In genomic region chr5:3382151-3382550, GRCh38 we compare ENCODE assay signal across 22 cellular contexts.
DNase-seq lines count a peak whose midpoint lies in the region; TF ChIP-seq lines count a peak whose summit lies in the region.
"Had no signal": no experiment of that assay in that cellular context is flagged by ENCODE, and none has a peak within 500 bp of the region (broad histone marks: within the 10 kb centered on the region; RNA-seq: fewer than 3 reads in every experiment).

No MANE protein-coding gene starts in this region.

- H3F3A ChIP-seq in neural progenitor cell (ENCODE audit: low read depth) = no peaks in the 10 kb centered on the region

- H3K27ac Mint-ChIP-seq in neural progenitor cell = no peak overlapping the region

- H2AFZ ChIP-seq in neural progenitor cell (replicated peaks) (no peak overlapping the region), neuronal stem cell (ENCODE audit: low read length) (no peak overlapping the region)
- H2AFZ ChIP-seq: GM23248 had no signal

- no peak overlapping the region for H3K18ac ChIP-seq in neuronal stem cell (ENCODE audit: low read length)

- H3K36me3 Mint-ChIP-seq in neural progenitor cell = no peaks in the 10 kb centered on the region
- H3K36me3 Mint-ChIP-seq: CD4-positive, CD25-positive, alpha-beta regulatory T cell; CD8-positive, alpha-beta memory T cell had no signal

- no peak overlapping the region for H3K23ac ChIP-seq in neuronal stem cell (ENCODE audit: low read depth, low read length, poor library complexity)

- H4K91ac ChIP-seq in neuronal stem cell (ENCODE audit: low read depth, low read length, poor library complexity) = no peak overlapping the region

- WGBS in neuronal stem cell (ENCODE audit: extremely low coverage in 2 of 2, insufficient read length in 2 of 2, insufficient replicate concordance in 1 of 2), 2 donors = no CpG with 5 or more reads among the region's 10 CpGs

- H3K9me3 Mint-ChIP-seq in neural progenitor cell = peaks cover 2% of the 10 kb centered on the region

- H2BK5ac ChIP-seq in neuronal stem cell (ENCODE audit: low read length) = no peak overlapping the region

- H3K79me1 ChIP-seq in neuronal stem cell (ENCODE audit: low read depth, low read length) = no peaks in the 10 kb centered on the region

- TF ChIP-seq CTCF in coronary artery (IDR thresholded peaks at IDR 0.05) (no peak), neural progenitor cell (IDR thresholded peaks at IDR 0.05) (no peak)

- H3K4me2 ChIP-seq in BLaER1 (peak overlapping the region; percentile 53), neural progenitor cell (no peak overlapping the region), neuronal stem cell (ENCODE audit: insufficient read depth, low read length, poor library complexity, severe bottlenecking) (no peak overlapping the region)
- H3K4me2 ChIP-seq: A549 had no signal

- H3K9ac ChIP-seq in BLaER1 (no peak overlapping the region), neural progenitor cell (no peak overlapping the region), neuronal stem cell (ENCODE audit: low read depth, low read length, poor library complexity) (no peak overlapping the region)
- H3K9ac ChIP-seq: GM23248 had no signal

- no peak overlapping the region for H3K4ac ChIP-seq in neuronal stem cell (ENCODE audit: low read length)

- peaks cover 7% of the 10 kb centered on the region for H3K4me1 Mint-ChIP-seq in neural progenitor cell
- H3K4me1 Mint-ChIP-seq: CD4-positive, CD25-positive, alpha-beta regulatory T cell; CD8-positive, alpha-beta memory T cell had no signal

- H3K4me3 Mint-ChIP-seq in neural progenitor cell = no peak overlapping the region
- H3K4me3 Mint-ChIP-seq: CD4-positive, CD25-positive, alpha-beta regulatory T cell; CD8-positive, alpha-beta memory T cell had no signal

- H2BK15ac ChIP-seq in neuronal stem cell (ENCODE audit: low read length) = no peak overlapping the region

- H3K27me3 Mint-ChIP-seq in neural progenitor cell (ENCODE audit: insufficient read depth, low read depth) = peaks cover 15% of the 10 kb centered on the region
- H3K27me3 Mint-ChIP-seq: CD4-positive, CD25-positive, alpha-beta regulatory T cell; CD8-positive, alpha-beta memory T cell had no signal

- H3K36me3 ChIP-seq in BLaER1 = no peaks in the 10 kb centered on the region
- no peaks in the 10 kb centered on the region for H3K36me3 ChIP-seq in neural progenitor cell
- no peaks in the 10 kb centered on the region for H3K36me3 ChIP-seq in neuronal stem cell (replicated peaks in 1 of 2; ENCODE audit: control insufficient read depth in 2 of 2, insufficient read depth in 2 of 2, low read length in 2 of 2)
- H3K36me3 ChIP-seq: BE2C had no signal

- H3K27ac ChIP-seq in BLaER1 = no peak overlapping the region
- no peak overlapping the region for H3K27ac ChIP-seq in coronary artery
- no peak overlapping the region for H3K27ac ChIP-seq in neural progenitor cell
- H3K27ac ChIP-seq in neuronal stem cell (replicated peaks; ENCODE audit: low read length) = no peak overlapping the region
- H3K27ac ChIP-seq: A549, C4-2B, GM23248 had no signal

- no peak overlapping the region for H2BK120ac ChIP-seq in neuronal stem cell (ENCODE audit: low read depth, low read length)

- no peaks in the 10 kb centered on the region for H4K20me1 ChIP-seq in BLaER1
- no peaks in the 10 kb centered on the region for H4K20me1 ChIP-seq in neural progenitor cell (ENCODE audit: low read depth)

- H3K4me3 ChIP-seq in BLaER1 (no peak overlapping the region), coronary artery (no peak overlapping the region), neural progenitor cell (no peak overlapping the region), neuronal stem cell (ENCODE audit: low read length in 2 of 2) (no peak overlapping the region)
- H3K4me3 ChIP-seq: A549, GM12878, GM23248 had no signal

- no peak overlapping the region for H2BK12ac ChIP-seq in neuronal stem cell (ENCODE audit: low read length)

- H3K79me2 ChIP-seq in neural progenitor cell (ENCODE audit: low read depth) = no peaks in the 10 kb centered on the region

- no peak overlapping the region for H3K14ac ChIP-seq in neuronal stem cell (ENCODE audit: low read length)

- H4K8ac ChIP-seq in neuronal stem cell (ENCODE audit: low read depth, low read length) = no peak overlapping the region

- H3K9me3 ChIP-seq in BLaER1 (no peaks in the 10 kb centered on the region), neural progenitor cell (ENCODE audit: low read depth) (no peaks in the 10 kb centered on the region), neuronal stem cell (replicated peaks in 1 of 2; ENCODE audit: control insufficient read depth in 2 of 2, insufficient read depth in 1 of 2, low read depth in 1 of 2, low read length in 2 of 2) (no peaks in the 10 kb centered on the region)
- H3K9me3 ChIP-seq: A549, BE2C had no signal

- H3K27me3 ChIP-seq in BLaER1 = no peaks in the 10 kb centered on the region
- H3K27me3 ChIP-seq in neural progenitor cell = no peaks in the 10 kb centered on the region
- H3K27me3 ChIP-seq in neuronal stem cell (ENCODE audit: control insufficient read depth in 3 of 3, insufficient read depth in 3 of 3, low read depth in 1 of 3, low read length in 3 of 3) = no peaks in the 10 kb centered on the region
- H3K27me3 ChIP-seq: BE2C had no signal

- DNase-seq in coronary artery (ENCODE audit: low spot score) (peak; percentile 45), mucosa of gallbladder (ENCODE audit: low spot score) (peak; percentile 6), neural progenitor cell (ENCODE audit: low spot score) (no peak), neuronal stem cell (ENCODE audit: low spot score) (no peak)
- DNase-seq in activated naive CD4-positive, alpha-beta T cell treated with Interleukin-2 at 50 U/mL for 16 hours = no peak
- DNase-seq: 8988T; ACHN; AML-193; BE2C; CD4-positive, CD25-positive, alpha-beta regulatory T cell; CD8-positive, alpha-beta memory T cell; DMS 273 treated with DMSO at 0.1 percent for 48 hours; DMS79; EL; GDM1; GM23248; H7; HCEC 1CT had no signal

- H2AK5ac ChIP-seq in neuronal stem cell (ENCODE audit: low read depth, low read length) = no peak overlapping the region

- H3K4me1 ChIP-seq in BLaER1 (peaks cover 15% of the 10 kb centered on the region), neural progenitor cell (no peaks in the 10 kb centered on the region), neuronal stem cell (ENCODE audit: control insufficient read depth in 2 of 2, insufficient read depth in 1 of 2, low read depth in 1 of 2, low read length in 2 of 2) (peaks cover 0 to 1% of the 10 kb centered on the region in 2 donors)
- H3K4me1 ChIP-seq: A549, BE2C had no signal

Comparison
In these comparisons a context has a peak if more than half of its experiments do, and no peak if none do; other contexts are left out.
1. DNase-seq: peak in coronary artery (single experiment) and mucosa of gallbladder (single experiment); none in activated naive CD4-positive, alpha-beta T cell treated with Interleukin-2 at 50 U/mL for 16 hours (single experiment), neural progenitor cell (single experiment) and neuronal stem cell (single experiment).